8 cellular contexts compared by ENCODE assay signal in genomic region chr6:31793927-31794245, GRCh38. TPM values are rescaled to one million over a fixed set of nuclear protein-coding genes. Genes with fewer than 3 reads are reported as not detected.
DNase-seq lines count a peak whose midpoint lies in the region; TF ChIP-seq lines count a peak whose summit lies in the region.
"Not testable (repeated sequence)": the region's sequence is repeated elsewhere in the genome, so short reads cannot be mapped to it uniquely, and the experiment has no call there.

No MANE protein-coding gene starts in this region.

- H3K36me3 ChIP-seq in BLaER1, result peaks cover 47% of the 10 kb centered on the region
- peaks cover 49% of the 10 kb centered on the region for H3K36me3 ChIP-seq in HUES6 (ENCODE audit: control insufficient read depth, insufficient read depth, low read length)
- peaks cover 23 to 31% of the 10 kb centered on the region in 2 experiments for H3K36me3 ChIP-seq in SK-N-SH (replicated peaks in 1 of 2; ENCODE audit: control insufficient read depth in 1 of 2, insufficient read depth in 2 of 2, low read length in 1 of 2)
- not testable (repeated sequence) for H3K36me3 ChIP-seq in hepatocyte (replicated peaks; ENCODE audit: insufficient read depth, low read depth); neural cell (ENCODE audit: insufficient read depth, low read length)
- peaks cover 7 to 12% of the 10 kb centered on the region in 2 donors for H3K36me3 ChIP-seq in stomach smooth muscle (ENCODE audit: control insufficient read depth in 2 of 2, insufficient read depth in 2 of 2, low read length in 2 of 2)

- peaks cover 30% of the 10 kb centered on the region for H3F3A ChIP-seq in SK-N-SH (replicated peaks; ENCODE audit: insufficient read depth)
- not testable (repeated sequence) for H3F3A ChIP-seq in neural cell (ENCODE audit: insufficient read depth, low read length, poor library complexity, severe bottlenecking)

- not testable (repeated sequence) for H3K9me3 Mint-ChIP-seq in activated naive CD4-positive, alpha-beta T cell treated with anti-CD3 and anti-CD28 coated beads for 36 hours; dendritic cell treated with granulocyte-macrophage colony-stimulating factor and Interleukin-4, amounts not matched to agents 40 ng/mL and 50 ng/mL, for 4 days

- not testable (repeated sequence) for H3K27me3 Mint-ChIP-seq in activated naive CD4-positive, alpha-beta T cell treated with anti-CD3 and anti-CD28 coated beads for 36 hours (ENCODE audit: low read depth); dendritic cell treated with granulocyte-macrophage colony-stimulating factor and Interleukin-4, amounts not matched to agents 40 ng/mL and 50 ng/mL, for 4 days

- not testable (repeated sequence) for H3K9me2 ChIP-seq in SK-N-SH; hepatocyte (replicated peaks; ENCODE audit: insufficient read depth); neural cell (ENCODE audit: insufficient read depth, low read length)

- H3K27me3 ChIP-seq in BLaER1; HUES6 (ENCODE audit: control insufficient read depth, insufficient read depth, low read length); SK-N-SH (ENCODE audit: insufficient read depth); hepatocyte; neural cell (ENCODE audit: insufficient read depth, low read depth, low read length); stomach smooth muscle (ENCODE audit: control insufficient read depth in 1 of 2, insufficient read depth in 2 of 2, low read length in 2 of 2): not testable (repeated sequence)

- H3K4me2 ChIP-seq in BLaER1, result peak overlapping the region; percentile 93
- H3K4me2 ChIP-seq in SK-N-SH, result peak overlapping the region; percentile 99
- peak overlapping the region; percentile 96 for H3K4me2 ChIP-seq in hepatocyte
- peak overlapping the region; percentile 100 for H3K4me2 ChIP-seq in neural cell (ENCODE audit: low read length)

- H4K20me1 ChIP-seq in BLaER1; SK-N-SH (ENCODE audit: insufficient read depth); hepatocyte (ENCODE audit: insufficient read depth, poor library complexity, severe bottlenecking); neural cell (ENCODE audit: insufficient read depth): not testable (repeated sequence)

- 85% methylated on average over 6 of the region's 6 CpGs for WGBS in SK-N-SH (ENCODE audit: low lambda C conversion rate)
- 90% methylated on average over 6 of the region's 6 CpGs for WGBS in hepatocyte (ENCODE audit: low lambda C conversion rate, missing lambda C conversion rate)

- peaks cover 38% of the 10 kb centered on the region for H3K79me2 ChIP-seq in SK-N-SH (ENCODE audit: insufficient read depth)
- H3K79me2 ChIP-seq in hepatocyte, result peaks cover 36% of the 10 kb centered on the region
- peaks cover 18% of the 10 kb centered on the region for H3K79me2 ChIP-seq in neural cell (replicated peaks; ENCODE audit: insufficient read depth, low read length)

- not testable (repeated sequence) for TF ChIP-seq RAD21 in SK-N-SH (IDR thresholded peaks at IDR 0.05; ENCODE audit: low read length); neural cell (conservative IDR thresholded peaks at IDR 0.05)

- peak overlapping the region; percentile 99 for H3K4me3 Mint-ChIP-seq in activated naive CD4-positive, alpha-beta T cell treated with anti-CD3 and anti-CD28 coated beads for 36 hours
- H3K4me3 Mint-ChIP-seq in dendritic cell treated with granulocyte-macrophage colony-stimulating factor and Interleukin-4, amounts not matched to agents 40 ng/mL and 50 ng/mL, for 4 days, result not testable (repeated sequence)

- TF ChIP-seq EP300 in SK-N-SH (IDR thresholded peaks at IDR 0.05; ENCODE audit: borderline replicate concordance in 1 of 2, low read depth in 1 of 2, low read length in 1 of 2); neural cell (conservative IDR thresholded peaks at IDR 0.05; ENCODE audit: poor library complexity, severe bottlenecking): not testable (repeated sequence)

- not testable (repeated sequence) for H2AFZ ChIP-seq in SK-N-SH (ENCODE audit: low read depth); hepatocyte; neural cell (ENCODE audit: low read depth, low read length)

- H3K9ac ChIP-seq in BLaER1, result peak overlapping the region; percentile 99
- H3K9ac ChIP-seq in HUES6 (ENCODE audit: low read length), result peak overlapping the region; percentile 99
- peak overlapping the region; percentile 84; the same call in 1 of the 2 replicates for H3K9ac ChIP-seq in SK-N-SH
- H3K9ac ChIP-seq in neural cell (ENCODE audit: low read length), result peak overlapping the region; percentile 89
- H3K9ac ChIP-seq in stomach smooth muscle (ENCODE audit: low read length in 2 of 2), result peak overlapping the region; percentile 96 to 100

- CTCF ChIA-PET in SK-N-SH (lab: Yijun Ruan, JAX), result interaction anchor here (3.0 kb wide), 1 partner anchor 141 kb away, joined by 7 read pairs; no protein-coding TSS in a partner anchor
- CTCF ChIA-PET in activated naive CD4-positive, alpha-beta T cell treated with anti-CD3 and anti-CD28 coated beads for 36 hours (lab: Charles Lee), result not testable (repeated sequence)

- POLR2A ChIA-PET in SK-N-SH (lab: Yijun Ruan, JAX), result not testable (repeated sequence)

- not testable (repeated sequence) for H3K9me3 ChIP-seq in BLaER1; HUES6 (ENCODE audit: control insufficient read depth, insufficient read depth, low read depth, low read length); SK-N-SH; hepatocyte (ENCODE audit: low read depth); neural cell (ENCODE audit: low read length); stomach smooth muscle (ENCODE audit: control insufficient read depth in 2 of 2, low read length in 2 of 2)

- peaks cover 47% of the 10 kb centered on the region for H3K4me1 Mint-ChIP-seq in activated naive CD4-positive, alpha-beta T cell treated with anti-CD3 and anti-CD28 coated beads for 36 hours (ENCODE audit: low read depth)
- peaks cover 56% of the 10 kb centered on the region for H3K4me1 Mint-ChIP-seq in dendritic cell treated with granulocyte-macrophage colony-stimulating factor and Interleukin-4, amounts not matched to agents 40 ng/mL and 50 ng/mL, for 4 days (ENCODE audit: low read depth)

- intact Hi-C loops in activated naive CD4-positive, alpha-beta T cell treated with anti-CD3 and anti-CD28 coated beads for 36 hours (cut with micrococcal nuclease), result loop anchor here (2.0 kb wide), 2 partner anchors 65 to 69 kb away; partner anchors contain the start of genes DDAH2 and NEU1
- intact Hi-C loops in dendritic cell treated with granulocyte-macrophage colony-stimulating factor and Interleukin-4, amounts not matched to agents 40 ng/mL and 50 ng/mL, for 4 days (cut with micrococcal nuclease), result loop anchor here (2.0 to 5.0 kb wide), 2 partner anchors 21 to 38 kb away; partner anchors contain the start of genes HSPA1A and HSPA1L

- TF ChIP-seq CTCF in SK-N-SH (IDR thresholded peaks at IDR 0.05); hepatocyte (IDR thresholded peaks at IDR 0.05; ENCODE audit: poor library complexity); neural cell (IDR thresholded peaks at IDR 0.05; ENCODE audit: poor library complexity, severe bottlenecking): not testable (repeated sequence)

- H3K27ac ChIP-seq in BLaER1 (peak overlapping the region; percentile 100), SK-N-SH (ENCODE audit: low read depth in 2 of 2, low read length in 1 of 2) (peak overlapping the region; percentile 72 to 96; a peak in 3 of 4 replicates), hepatocyte (peak overlapping the region; percentile 93)
- H3K27ac ChIP-seq in HUES6 (ENCODE audit: low read depth, low read length); neural cell (ENCODE audit: low read length); stomach smooth muscle (ENCODE audit: low read length): not testable (repeated sequence)

- H3K4me3 ChIP-seq in BLaER1 (peak overlapping the region; percentile 95), HUES6 (ENCODE audit: low read depth, low read length) (peak overlapping the region; percentile 99), SK-N-SH (ENCODE audit: low read depth in 2 of 2, low read length in 1 of 2) (peak overlapping the region; percentile 80 to 82), neural cell (ENCODE audit: low read length) (peak overlapping the region; percentile 100)
- not testable (repeated sequence) for H3K4me3 ChIP-seq in hepatocyte; stomach smooth muscle (ENCODE audit: low read length in 2 of 2)

- not testable (repeated sequence) for DNase-seq in SK-N-SH; activated naive CD4-positive, alpha-beta T cell treated with anti-CD3 and anti-CD28 coated beads for 36 hours; hepatocyte (ENCODE audit: low spot score)

- peak overlapping the region; percentile 83 for H3K27ac Mint-ChIP-seq in activated naive CD4-positive, alpha-beta T cell treated with anti-CD3 and anti-CD28 coated beads for 36 hours
- H3K27ac Mint-ChIP-seq in dendritic cell treated with granulocyte-macrophage colony-stimulating factor and Interleukin-4, amounts not matched to agents 40 ng/mL and 50 ng/mL, for 4 days, result peak overlapping the region; percentile 96

- H3K36me3 Mint-ChIP-seq in activated naive CD4-positive, alpha-beta T cell treated with anti-CD3 and anti-CD28 coated beads for 36 hours (ENCODE audit: low read depth), result peaks cover 32% of the 10 kb centered on the region
- H3K36me3 Mint-ChIP-seq in dendritic cell treated with granulocyte-macrophage colony-stimulating factor and Interleukin-4, amounts not matched to agents 40 ng/mL and 50 ng/mL, for 4 days (ENCODE audit: low read depth), result peaks cover 77% of the 10 kb centered on the region

- peaks cover 78% of the 10 kb centered on the region for H3K4me1 ChIP-seq in BLaER1
- H3K4me1 ChIP-seq in HUES6 (ENCODE audit: control insufficient read depth, insufficient read depth, low read length), result not testable (repeated sequence)
- H3K4me1 ChIP-seq in SK-N-SH (ENCODE audit: control insufficient read depth in 1 of 2, insufficient read depth in 2 of 2, low read depth in 1 of 2, low read length in 1 of 2), result peaks cover 3 to 12% of the 10 kb centered on the region in 2 experiments; a peak in 3 of 4 replicates
- peaks cover 11% of the 10 kb centered on the region for H3K4me1 ChIP-seq in hepatocyte (ENCODE audit: insufficient read depth)
- H3K4me1 ChIP-seq in stomach smooth muscle (ENCODE audit: control insufficient read depth, insufficient read depth, low read length), result peaks cover 15% of the 10 kb centered on the region

RNA-seq across cellular contexts. Expression of gene VARS1, which starts 1.7 kb away (rescaled TPM):
- polyA plus RNA-seq in SK-N-SH (2012; rRNA removed), result 22.2 and 35.1 TPM in 2 replicates
- 13.7 and 19.2 TPM in 2 replicates for polyA plus RNA-seq in SK-N-SH (2012; cell fraction: cytosol; rRNA removed)
- 98.2 and 118 TPM in 2 replicates for polyA plus RNA-seq in SK-N-SH (2012; cell fraction: nucleus; rRNA removed)
- total RNA-seq in activated naive CD4-positive, alpha-beta T cell treated with anti-CD3 and anti-CD28 coated beads for 36 hours, result 100 to 1,000 TPM; 157 to 161 TPM
- total RNA-seq in hepatocyte, result 23.3 and 36.6 TPM in 2 replicates
- 51.0 and 59.6 TPM in 2 replicates for polyA plus RNA-seq in hepatocyte
- polyA plus RNA-seq in neural cell, result 40.9 and 49.4 TPM in 2 replicates
- polyA minus RNA-seq in neural cell, result 56.0 and 57.1 TPM in 2 replicates

RNA-seq across cellular contexts. Expression of gene LSM2, which starts 12.9 kb away (rescaled TPM):
- polyA plus RNA-seq in SK-N-SH (2012; rRNA removed) (47.8 and 79.1 TPM in 2 replicates), hepatocyte (48.7 and 57.9 TPM in 2 replicates), neural cell (68.5 and 87.6 TPM in 2 replicates)
- 55.5 and 67.6 TPM in 2 replicates for polyA plus RNA-seq in SK-N-SH (2012; cell fraction: cytosol; rRNA removed)
- 18.5 and 22.9 TPM in 2 replicates for polyA plus RNA-seq in SK-N-SH (2012; cell fraction: nucleus; rRNA removed)
- total RNA-seq in activated naive CD4-positive, alpha-beta T cell treated with anti-CD3 and anti-CD28 coated beads for 36 hours, result 100 to 1,000 TPM; 172 to 174 TPM
- 42.9 and 51.9 TPM in 2 replicates for total RNA-seq in hepatocyte
- polyA minus RNA-seq in neural cell, result 18.3 and 20.8 TPM in 2 replicates

RNA-seq across cellular contexts. Expression of gene VWA7, which starts 16.8 kb away (rescaled TPM):
- polyA plus RNA-seq in SK-N-SH (2012; rRNA removed) (0.45 and 0.56 TPM in 2 replicates), hepatocyte (2.8 and 5.2 TPM in 2 replicates), neural cell (5.3 and 5.7 TPM in 2 replicates)
- polyA plus RNA-seq in SK-N-SH (2012; cell fraction: cytosol; rRNA removed), result 0.33 and 0.71 TPM in 2 replicates
- 3.3 and 3.5 TPM in 2 replicates for polyA plus RNA-seq in SK-N-SH (2012; cell fraction: nucleus; rRNA removed)
- total RNA-seq in activated naive CD4-positive, alpha-beta T cell treated with anti-CD3 and anti-CD28 coated beads for 36 hours, result under 1 TPM; 0.69 to 0.89 TPM
- total RNA-seq in hepatocyte, result 1.5 and 3.4 TPM in 2 replicates
- 1.6 and 4.1 TPM in 2 replicates for polyA minus RNA-seq in neural cell

RNA-seq across cellular contexts. Expression of gene HSPA1L, which starts 21.2 kb away (rescaled TPM):
- polyA plus RNA-seq in SK-N-SH (2012; rRNA removed), result 0.69 and 0.83 TPM in 2 replicates
- polyA plus RNA-seq in SK-N-SH (2012; cell fraction: cytosol; rRNA removed), result 0.79 and 0.85 TPM in 2 replicates
- polyA plus RNA-seq in SK-N-SH (2012; cell fraction: nucleus; rRNA removed), result 0.39 and 0.54 TPM in 2 replicates
- total RNA-seq in activated naive CD4-positive, alpha-beta T cell treated with anti-CD3 and anti-CD28 coated beads for 36 hours, result under 1 TPM; 0.86 to 0.95 TPM
- total RNA-seq in hepatocyte, result 1.4 and 2.2 TPM in 2 replicates
- 1.0 and 2.7 TPM in 2 replicates for polyA plus RNA-seq in hepatocyte
- 1.6 and 2.6 TPM in 2 replicates for polyA plus RNA-seq in neural cell
- polyA minus RNA-seq in neural cell, result 2.2 and 2.8 TPM in 2 replicates

RNA-seq across cellular contexts. Expression of gene HSPA1A, which starts 21.5 kb away (rescaled TPM):
- 71.1 and 119 TPM in 2 replicates for polyA plus RNA-seq in SK-N-SH (2012; rRNA removed)
- 53.6 and 67.5 TPM in 2 replicates for polyA plus RNA-seq in SK-N-SH (2012; cell fraction: cytosol; rRNA removed)
- 83.3 and 95.8 TPM in 2 replicates for polyA plus RNA-seq in SK-N-SH (2012; cell fraction: nucleus; rRNA removed)
- total RNA-seq in activated naive CD4-positive, alpha-beta T cell treated with anti-CD3 and anti-CD28 coated beads for 36 hours, result 10 to 100 TPM; 19.8 to 23.1 TPM
- total RNA-seq in hepatocyte, result 83.3 and 84.3 TPM in 2 replicates
- polyA plus RNA-seq in hepatocyte, result 50.0 and 82.2 TPM in 2 replicates
- 50.9 and 54.5 TPM in 2 replicates for polyA plus RNA-seq in neural cell
- 48.5 and 59.6 TPM in 2 replicates for polyA minus RNA-seq in neural cell
